Comparison of ENCODE assay signal across 8 cellular contexts in the genomic region with DNA sequence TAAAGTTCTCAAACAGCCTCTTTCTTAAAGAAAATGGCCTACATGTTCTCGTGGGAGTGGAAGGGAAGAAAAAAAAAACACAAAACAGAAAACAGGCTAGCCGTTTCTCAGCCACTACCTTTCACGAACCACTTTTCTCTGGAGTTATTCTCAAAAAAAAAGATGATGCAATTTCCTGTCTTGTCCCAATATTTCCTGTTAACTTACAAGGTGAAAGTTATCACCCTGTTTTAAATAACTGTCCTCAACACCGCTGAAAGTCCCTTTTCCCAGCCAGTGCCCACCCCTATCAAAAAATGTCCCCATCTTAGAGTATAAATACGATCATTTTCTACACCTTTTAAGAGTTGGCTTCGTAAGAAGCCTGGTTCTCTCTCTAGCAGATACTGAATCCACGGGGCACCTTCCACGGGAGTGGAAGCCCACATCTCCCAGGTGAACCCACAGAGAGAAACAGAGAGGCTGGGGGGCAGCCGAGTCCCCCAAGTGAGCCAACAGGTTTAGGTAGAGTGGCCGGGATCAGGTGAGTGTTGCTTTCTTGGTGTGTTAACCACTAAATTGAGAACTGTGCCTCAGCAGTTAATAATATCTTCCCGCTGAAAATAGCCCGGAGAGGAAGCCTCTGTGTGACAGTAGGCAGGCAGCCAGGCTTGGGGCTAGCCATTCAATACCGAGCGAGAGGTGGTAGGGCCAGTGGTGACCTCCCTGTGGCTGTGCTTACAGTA. TPM values are rescaled to one million over a fixed set of nuclear protein-coding genes. Genes with fewer than 3 reads are reported as not detected.
DNase-seq lines count a peak whose midpoint lies in the region; ATAC-seq and FAIRE-seq lines count a peak whose summit lies in the region.

No MANE protein-coding gene starts in this region.

- H3K4me3 ChIP-seq in muscle layer of colon (ENCODE audit: low read depth in 1 of 2, low read length in 2 of 2) = peak overlapping the region in 1 of 2 donors; percentile 37

- H3K9ac ChIP-seq in muscle layer of colon (ENCODE audit: low read length) = peak overlapping the region; percentile 34

- FAIRE-seq in HTR-8/SVneo (lab: Jason Lieb, UNC) = no peak

- peak overlapping the region; percentile 72 for H3K4me3 Mint-ChIP-seq in central memory CD8-positive, alpha-beta T cell

- H3K9me3 Mint-ChIP-seq in central memory CD8-positive, alpha-beta T cell = no peaks in the 10 kb centered on the region

- peak; percentile 51 for ATAC-seq in GM21528 (IDR thresholded peaks at IDR 0.05; ENCODE audit: low FRiP score, unreplicated experiment)
- no peak for ATAC-seq in central memory CD8-positive, alpha-beta T cell (replicated peaks; ENCODE audit: extremely low read depth, poor library complexity, severe bottlenecking)

- no peaks in the 10 kb centered on the region for H3K27me3 Mint-ChIP-seq in central memory CD8-positive, alpha-beta T cell

- peaks cover 50% of the 10 kb centered on the region for H3K36me3 Mint-ChIP-seq in central memory CD8-positive, alpha-beta T cell (ENCODE audit: insufficient read depth)

- H3K27me3 ChIP-seq in muscle layer of colon (ENCODE audit: control insufficient read depth in 1 of 2, insufficient read depth in 2 of 2, low read length in 2 of 2) = no peaks in the 10 kb centered on the region

- H3K9me3 ChIP-seq in muscle layer of colon (ENCODE audit: low read length) = no peaks in the 10 kb centered on the region

- DNase-seq in G401 (ENCODE audit: low spot score) (peak; percentile 80), NAMALWA (ENCODE audit: low spot score) (peak; percentile 70), cortex of kidney (lab: John Stamatoyannopoulos, UW) (no peak), HTR-8/SVneo (ENCODE audit: insufficient read length, low spot score) (no peak), NCI-H345 (lab: John Stamatoyannopoulos, UW) (no peak)
- DNase-seq in central memory CD8-positive, alpha-beta T cell (ENCODE audit: low spot score in 2 of 2) = no peak

- peaks cover 92% of the 10 kb centered on the region for H3K4me1 Mint-ChIP-seq in central memory CD8-positive, alpha-beta T cell

- H3K4me1 ChIP-seq in muscle layer of colon (ENCODE audit: insufficient read depth, low read length) = peaks cover 90% of the 10 kb centered on the region

- H3K27ac Mint-ChIP-seq in central memory CD8-positive, alpha-beta T cell (ENCODE audit: low read depth) = peak overlapping the region; percentile 95

- in situ Hi-C loops in G401 (cut with HindIII; ENCODE audit: low sequenced_read_pairs) = no loop called here

- peak overlapping the region; percentile 65 for H3K27ac ChIP-seq in muscle layer of colon (ENCODE audit: low read depth, low read length)

- H3K36me3 ChIP-seq in muscle layer of colon (ENCODE audit: insufficient read depth, low read length) = no peaks in the 10 kb centered on the region

RNA-seq across cellular contexts. Expression of gene SMAD7, which starts 15.9 kb away (rescaled TPM):
- 15.4 and 18.6 TPM in 2 replicates for total RNA-seq in G401 (2014; rRNA removed; shearing (Covaris generic))

Comparison
In these comparisons a context has a peak if more than half of its experiments do, and no peak if none do; other contexts are left out.
1. DNase-seq: peak in G401 (single experiment) and NAMALWA (single experiment); none in central memory CD8-positive, alpha-beta T cell (0 of 2), cortex of kidney (single experiment), HTR-8/SVneo (single experiment) and NCI-H345 (single experiment).